In genomic region chr6:33571637-33572316, GRCh38 we compare ENCODE assay signal across 8 cellular contexts. TPM values are rescaled to one million over a fixed set of nuclear protein-coding genes. Genes with fewer than 3 reads are reported as not detected.
DNase-seq lines count a peak whose midpoint lies in the region; TF ChIP-seq lines count a peak whose summit lies in the region.

No MANE protein-coding gene starts in this region.

- H2BK5ac ChIP-seq in neuronal stem cell (ENCODE audit: low read length), result no peak overlapping the region

- no peak overlapping the region for H3K18ac ChIP-seq in neuronal stem cell (ENCODE audit: low read length)

- no peaks in the 10 kb centered on the region for H3K79me1 ChIP-seq in neuronal stem cell (ENCODE audit: low read depth, low read length)

- H3K4me1 Mint-ChIP-seq in CD4-positive, alpha-beta memory T cell, result peaks cover 12 to 46% (median 34%) of the 10 kb centered on the region in 4 donors

- CTCF ChIA-PET in CD4-positive, alpha-beta memory T cell (lab: Charles Lee; ENCODE audit: partially characterized antibody), result interaction anchor here (2.9 to 3.1 kb wide), 2 partner anchors 8 to 14 kb away, joined by 10 to 20 read pairs; partner anchors contain the start of gene BAK1
- CTCF ChIA-PET in OCI-LY7 (lab: Charles Lee; ENCODE audit: unreplicated experiment), result no interaction called here

- no peak overlapping the region for H3K23ac ChIP-seq in neuronal stem cell (ENCODE audit: low read depth, low read length, poor library complexity)

- no peak overlapping the region for H2BK12ac ChIP-seq in neuronal stem cell (ENCODE audit: low read length)

- no peaks in the 10 kb centered on the region for H3K9me3 Mint-ChIP-seq in CD4-positive, alpha-beta memory T cell

- H3K27ac ChIP-seq in CD4-positive, alpha-beta memory T cell (ENCODE audit: low read depth, low read length), result peak overlapping the region; percentile 93
- peak overlapping the region; percentile 95 for H3K27ac ChIP-seq in OCI-LY7 (ENCODE audit: low read depth, low read length, poor library complexity, severe bottlenecking)
- H3K27ac ChIP-seq in neuronal stem cell (replicated peaks; ENCODE audit: low read length), result no peak overlapping the region

- no peaks in the 10 kb centered on the region for H4K20me1 ChIP-seq in OCI-LY7 (ENCODE audit: insufficient read depth, low read length)

- H2AK5ac ChIP-seq in neuronal stem cell (ENCODE audit: low read depth, low read length), result no peak overlapping the region

- no peak overlapping the region for H4K91ac ChIP-seq in neuronal stem cell (ENCODE audit: low read depth, low read length, poor library complexity)

- peak; percentile 17; the same call in 1 of the 2 replicates for TF ChIP-seq CTCF in OCI-LY7 (conservative IDR thresholded peaks at IDR 0.05; ENCODE audit: low read length)
- TF ChIP-seq CTCF in epithelial cell of proximal tubule (conservative IDR thresholded peaks at IDR 0.05; ENCODE audit: low read depth, low read length), result no peak

- H3K27me3 Mint-ChIP-seq in CD4-positive, alpha-beta memory T cell, result no peaks in the 10 kb centered on the region

- no peaks in the 10 kb centered on the region for H3K79me2 ChIP-seq in OCI-LY7 (ENCODE audit: insufficient read depth, low read depth, low read length)

- DNase-seq in CD4-positive, alpha-beta memory T cell, result no peak
- DNase-seq in OCI-LY7 (ENCODE audit: low spot score) (no peak), epithelial cell of proximal tubule (ENCODE audit: low read depth) (no peak), neuronal stem cell (ENCODE audit: low spot score) (no peak), NCI-H82 treated with DMSO at 0.1 percent for 48 hours (lab: John Stamatoyannopoulos, UW; ENCODE audit: unreplicated experiment) (no peak), HuH-7 (ENCODE audit: low spot score) (no peak), NCI-H2171 (lab: John Stamatoyannopoulos, UW) (no peak), LoVo (ENCODE audit: low spot score) (no peak)

- POLR2A ChIA-PET in CD4-positive, alpha-beta memory T cell (lab: Charles Lee; ENCODE audit: partially characterized antibody), result interaction anchor here (0.5 to 3.0 kb wide), 20 partner anchors 8 to 295 kb away, joined by 3 to 35 read pairs (median 6); partner anchors contain the start of genes B3GALT4, BAK1, CUTA and ITPR3
- POLR2A ChIA-PET in OCI-LY7 (lab: Charles Lee), result interaction anchor here (1.3 to 1.4 kb wide), 2 partner anchors 139 to 141 kb away, joined by 3 to 5 read pairs; no protein-coding TSS in a partner anchor

- no peaks in the 10 kb centered on the region for H3K9me3 ChIP-seq in CD4-positive, alpha-beta memory T cell (ENCODE audit: control insufficient read depth in 1 of 2, low read length in 2 of 2)
- H3K9me3 ChIP-seq in OCI-LY7 (ENCODE audit: low read length) (no peaks in the 10 kb centered on the region), neuronal stem cell (replicated peaks in 1 of 2; ENCODE audit: control insufficient read depth in 2 of 2, insufficient read depth in 1 of 2, low read depth in 1 of 2, low read length in 2 of 2) (peaks cover 0 to 4% of the 10 kb centered on the region in 2 donors)

- H3K27ac Mint-ChIP-seq in CD4-positive, alpha-beta memory T cell, result peak overlapping the region; percentile 99 to 100 (median 100)

- no peak overlapping the region for H4K8ac ChIP-seq in neuronal stem cell (ENCODE audit: low read depth, low read length)

- H3K9me2 ChIP-seq in OCI-LY7 (ENCODE audit: insufficient read depth, low read length), result no peaks in the 10 kb centered on the region

- peak overlapping the region; percentile 90 to 97 (median 94) for H3K4me3 Mint-ChIP-seq in CD4-positive, alpha-beta memory T cell

- H2AFZ ChIP-seq in OCI-LY7 (ENCODE audit: low read length), result peak overlapping the region; percentile 67; the same call in 1 of the 2 replicates
- H2AFZ ChIP-seq in neuronal stem cell (ENCODE audit: low read length), result peak overlapping the region; percentile 90

- H2BK15ac ChIP-seq in neuronal stem cell (ENCODE audit: low read length), result no peak overlapping the region

- H3K27me3 ChIP-seq in CD4-positive, alpha-beta memory T cell (ENCODE audit: insufficient read depth, low read length), result no peaks in the 10 kb centered on the region
- H3K27me3 ChIP-seq in neuronal stem cell (ENCODE audit: control insufficient read depth in 3 of 3, insufficient read depth in 3 of 3, low read depth in 1 of 3, low read length in 3 of 3), result no peaks in the 10 kb centered on the region

- peaks cover 26% of the 10 kb centered on the region for H3K4me1 ChIP-seq in CD4-positive, alpha-beta memory T cell (ENCODE audit: insufficient read depth, low read length)
- H3K4me1 ChIP-seq in OCI-LY7 (ENCODE audit: insufficient read depth, low read length, poor library complexity, severe bottlenecking), result peaks cover 22% of the 10 kb centered on the region
- peaks cover 4 to 6% of the 10 kb centered on the region in 2 donors for H3K4me1 ChIP-seq in neuronal stem cell (ENCODE audit: control insufficient read depth in 2 of 2, insufficient read depth in 1 of 2, low read depth in 1 of 2, low read length in 2 of 2)

- H3K36me3 ChIP-seq in CD4-positive, alpha-beta memory T cell (ENCODE audit: insufficient read depth, low read length), result peaks cover 27% of the 10 kb centered on the region
- peaks cover 34% of the 10 kb centered on the region for H3K36me3 ChIP-seq in OCI-LY7 (ENCODE audit: insufficient read depth, low read length)
- peaks cover 13 to 34% of the 10 kb centered on the region in 2 donors for H3K36me3 ChIP-seq in neuronal stem cell (replicated peaks in 1 of 2; ENCODE audit: control insufficient read depth in 2 of 2, insufficient read depth in 2 of 2, low read length in 2 of 2)

- peaks cover 17 to 40% of the 10 kb centered on the region in 2 donors for H3K36me3 Mint-ChIP-seq in CD4-positive, alpha-beta memory T cell

- H3K4me2 ChIP-seq in OCI-LY7 (ENCODE audit: low read length) (peak overlapping the region; percentile 87), neuronal stem cell (ENCODE audit: insufficient read depth, low read length, poor library complexity, severe bottlenecking) (peak overlapping the region; percentile 60)

- BruUV-seq in OCI-LY7 (replicated peaks; lab: Mats Ljungman, UMichigan), result no TSS peak

- no peak overlapping the region for H3K4ac ChIP-seq in neuronal stem cell (ENCODE audit: low read length)

- WGBS in neuronal stem cell (ENCODE audit: extremely low coverage in 2 of 2, insufficient read length in 2 of 2, insufficient replicate concordance in 1 of 2), 2 donors, result no CpG with 5 or more reads among the region's 11 CpGs

- peak overlapping the region; percentile 4 to 72 for H3K4me3 ChIP-seq in CD4-positive, alpha-beta memory T cell (ENCODE audit: low read length in 2 of 2)
- H3K4me3 ChIP-seq in OCI-LY7 (ENCODE audit: low read depth, low read length, poor library complexity, severe bottlenecking), result peak overlapping the region; percentile 69
- H3K4me3 ChIP-seq in epithelial cell of proximal tubule (ENCODE audit: low read depth, low read length), result peak overlapping the region; percentile 58
- peak overlapping the region; percentile 45 to 48 for H3K4me3 ChIP-seq in neuronal stem cell (ENCODE audit: low read length in 2 of 2)

- no peak overlapping the region for H3K9ac ChIP-seq in neuronal stem cell (ENCODE audit: low read depth, low read length, poor library complexity)

- no peak overlapping the region for H3K14ac ChIP-seq in neuronal stem cell (ENCODE audit: low read length)

- no peak overlapping the region for H2BK120ac ChIP-seq in neuronal stem cell (ENCODE audit: low read depth, low read length)

- intact Hi-C loops in CD4-positive, alpha-beta memory T cell (cut with micrococcal nuclease), result loop anchor here (1.0 to 10.0 kb wide), 9 partner anchors 9 to 367 kb away; partner anchors contain the start of genes B3GALT4, BAK1, CUTA and HSD17B8
- intact Hi-C loops in OCI-LY7 (cut with micrococcal nuclease; ENCODE audit: unreplicated experiment), result loop anchor here (2.0 kb wide), 2 partner anchors 117 to 153 kb away; partner anchors contain the start of genes CUTA and ZBTB9

RNA-seq across cellular contexts. Expression of gene BAK1, which starts 8.3 kb away (rescaled TPM):
- total RNA-seq in CD4-positive, alpha-beta memory T cell, result 10 to 100 TPM; 26.2 to 27.2 TPM
- polyA plus RNA-seq in CD4-positive, alpha-beta memory T cell, result 10 to 100 TPM; 28.1 to 41.6 TPM
- total RNA-seq in OCI-LY7 (2014; rRNA removed; shearing (Covaris generic)), result 10.6 and 13.9 TPM in 2 replicates
- total RNA-seq in OCI-LY7 (2022) (29.9 and 33.8 TPM in 2 replicates), epithelial cell of proximal tubule (17.9 and 18.6 TPM in 2 replicates)
- polyA plus RNA-seq in neuronal stem cell (2013, experiment 1 of 2), result 14.5 TPM
- polyA plus RNA-seq in neuronal stem cell (2013, experiment 2 of 2), result 14.1 TPM

RNA-seq across cellular contexts. Expression of gene ITPR3, which starts 49.3 kb away (rescaled TPM):
- total RNA-seq in CD4-positive, alpha-beta memory T cell, result 10 to 100 TPM; 71.2 to 72.4 TPM
- 1 to 10 TPM in 1 of 2 donors, under 1 TPM in 1; 0.55 to 8.1 TPM for polyA plus RNA-seq in CD4-positive, alpha-beta memory T cell
- total RNA-seq in OCI-LY7 (2014; rRNA removed; shearing (Covaris generic)), result 47.8 and 56.6 TPM in 2 replicates
- 83.5 and 88.6 TPM in 2 replicates for total RNA-seq in OCI-LY7 (2022)
- 69.3 and 74.4 TPM in 2 replicates for total RNA-seq in epithelial cell of proximal tubule
- polyA plus RNA-seq in neuronal stem cell (2013, experiment 1 of 2), result 1.4 TPM
- 1.4 TPM for polyA plus RNA-seq in neuronal stem cell (2013, experiment 2 of 2)
